Comparison of ENCODE assay signal across 8 cellular contexts in the genomic region with DNA sequence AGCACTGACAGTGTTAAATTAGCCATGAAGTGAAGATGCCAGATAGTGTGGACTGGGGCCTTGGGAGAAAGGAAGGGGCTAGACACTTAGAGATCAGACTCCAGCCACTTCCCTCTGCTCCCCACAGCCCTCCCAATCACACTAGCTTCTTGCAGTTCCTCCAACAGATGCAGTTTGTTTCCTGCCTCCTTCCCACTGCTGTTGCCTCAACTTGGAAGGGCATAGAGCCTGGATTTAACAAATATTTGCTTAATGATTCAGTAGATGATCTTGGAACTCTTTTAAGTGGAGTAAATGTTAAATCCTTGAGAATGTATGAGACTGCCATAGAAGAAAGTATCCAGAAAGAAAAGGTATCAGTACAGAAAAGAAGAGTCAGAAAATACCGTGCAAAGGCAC. TPM values are rescaled to one million over a fixed set of nuclear protein-coding genes. Genes with fewer than 3 reads are reported as not detected.
A peak's percentile ranks its signal among the peaks of the same experiment; 100 is the strongest.
DNase-seq lines count a peak whose midpoint lies in the region; ATAC-seq and TF ChIP-seq lines count a peak whose summit lies in the region.

No MANE protein-coding gene starts in this region.

- no peak for ATAC-seq in natural killer cell treated with Interleukin-12 subunit alpha and Interleukin-12 subunit beta and Interleukin-15 and Interleukin-18, amount 100 ng/mL, for 72 hours

- peak overlapping the region; percentile 99 for H3K27ac Mint-ChIP-seq in dendritic cell treated with granulocyte-macrophage colony-stimulating factor and Interleukin-4, amounts not matched to agents 40 ng/mL and 50 ng/mL, for 4 days
- peak overlapping the region; percentile 91 to 95 for H3K27ac Mint-ChIP-seq in natural killer cell treated with Interleukin-12 subunit alpha and Interleukin-12 subunit beta and Interleukin-15 and Interleukin-18, amount 100 ng/mL, for 72 hours

- no peaks in the 10 kb centered on the region for H3K9me3 Mint-ChIP-seq in dendritic cell treated with granulocyte-macrophage colony-stimulating factor and Interleukin-4, amounts not matched to agents 40 ng/mL and 50 ng/mL, for 4 days
- no peaks in the 10 kb centered on the region for H3K9me3 Mint-ChIP-seq in natural killer cell treated with Interleukin-12 subunit alpha and Interleukin-12 subunit beta and Interleukin-15 and Interleukin-18, amount 100 ng/mL, for 72 hours

- DNase-seq in LoVo (ENCODE audit: low spot score) (peak; percentile 24), middle frontal gyrus (ENCODE audit: extremely low spot score, low spot score) (no peak), NCI-H510A (lab: John Stamatoyannopoulos, UW) (no peak)
- DNase-seq in natural killer cell treated with Interleukin-12 subunit alpha and Interleukin-12 subunit beta and Interleukin-15 and Interleukin-18, amount 100 ng/mL, for 72 hours (ENCODE audit: low spot score) = no peak
- DNase-seq in activated CD8-positive, alpha-beta memory T cell treated with anti-CD3 and anti-CD28 coated beads for 24 hours = no peak
- DNase-seq in stimulated activated CD4-positive, alpha-beta T cell treated with anti-CD3 and anti-CD28 coated beads, Interleukin-2, amount 100 ng/mL, for 48 hours = no peak

- TF ChIP-seq CTCF in C4-2B (conservative IDR thresholded peaks at IDR 0.05) = no peak

- peak overlapping the region; percentile 94; the same call in 1 of the 2 replicates for H3K27ac ChIP-seq in C4-2B

- no peaks in the 10 kb centered on the region for H3K27me3 Mint-ChIP-seq in dendritic cell treated with granulocyte-macrophage colony-stimulating factor and Interleukin-4, amounts not matched to agents 40 ng/mL and 50 ng/mL, for 4 days
- H3K27me3 Mint-ChIP-seq in natural killer cell treated with Interleukin-12 subunit alpha and Interleukin-12 subunit beta and Interleukin-15 and Interleukin-18, amount 100 ng/mL, for 72 hours = no peaks in the 10 kb centered on the region

- peaks cover 31% of the 10 kb centered on the region for H3K36me3 Mint-ChIP-seq in dendritic cell treated with granulocyte-macrophage colony-stimulating factor and Interleukin-4, amounts not matched to agents 40 ng/mL and 50 ng/mL, for 4 days (ENCODE audit: low read depth)
- H3K36me3 Mint-ChIP-seq in natural killer cell treated with Interleukin-12 subunit alpha and Interleukin-12 subunit beta and Interleukin-15 and Interleukin-18, amount 100 ng/mL, for 72 hours = peaks cover 25% of the 10 kb centered on the region

- intact Hi-C loops in dendritic cell treated with granulocyte-macrophage colony-stimulating factor and Interleukin-4, amounts not matched to agents 40 ng/mL and 50 ng/mL, for 4 days (cut with micrococcal nuclease) = loop anchor here (2.0 to 5.0 kb wide), 5 partner anchors 55 to 853 kb away; partner anchors contain the start of genes CLK1, KCTD18, MAIP1 and NIF3L1

- H3K4me1 Mint-ChIP-seq in dendritic cell treated with granulocyte-macrophage colony-stimulating factor and Interleukin-4, amounts not matched to agents 40 ng/mL and 50 ng/mL, for 4 days (ENCODE audit: low read depth) = peaks cover 49% of the 10 kb centered on the region
- H3K4me1 Mint-ChIP-seq in natural killer cell treated with Interleukin-12 subunit alpha and Interleukin-12 subunit beta and Interleukin-15 and Interleukin-18, amount 100 ng/mL, for 72 hours (ENCODE audit: low read depth in 2 of 2) = peaks cover 35 to 46% of the 10 kb centered on the region in 2 donors

- peak overlapping the region; percentile 97 for H3K4me3 Mint-ChIP-seq in dendritic cell treated with granulocyte-macrophage colony-stimulating factor and Interleukin-4, amounts not matched to agents 40 ng/mL and 50 ng/mL, for 4 days
- H3K4me3 Mint-ChIP-seq in natural killer cell treated with Interleukin-12 subunit alpha and Interleukin-12 subunit beta and Interleukin-15 and Interleukin-18, amount 100 ng/mL, for 72 hours = peak overlapping the region; percentile 83

RNA-seq across cellular contexts. Expression of gene BZW1, which starts 1.5 kb away (rescaled TPM):
- total RNA-seq in natural killer cell treated with Interleukin-12 subunit alpha and Interleukin-12 subunit beta and Interleukin-15 and Interleukin-18, amount 100 ng/mL, for 72 hours = 100 to 1,000 TPM; 327 to 422 TPM

RNA-seq across cellular contexts. Expression of gene CLK1, which starts 54.2 kb away (rescaled TPM):
- total RNA-seq in natural killer cell treated with Interleukin-12 subunit alpha and Interleukin-12 subunit beta and Interleukin-15 and Interleukin-18, amount 100 ng/mL, for 72 hours = 100 to 1,000 TPM; 108 to 168 TPM
